17 cellular contexts compared by ENCODE assay signal in genomic region chr2:67876176-67876575, GRCh38.
"Had no signal": no experiment of that assay in that cellular context is flagged by ENCODE, and none has a peak within 500 bp of the region (broad histone marks: within the 10 kb centered on the region; RNA-seq: fewer than 3 reads in every experiment).

No MANE protein-coding gene starts in this region.

- H3K4me1 Mint-ChIP-seq: activated CD4-positive, alpha-beta memory T cell treated with anti-CD3 and anti-CD28 coated beads, Interleukin-2, amount 10 ng/mL, durations not matched to agents 7 days and 5 days; activated CD4-positive, alpha-beta T cell treated with anti-CD3 and anti-CD28 coated beads for 36 hours; activated naive CD8-positive, alpha-beta T cell treated with anti-CD3 and anti-CD28 coated beads for 36 hours; stimulated activated effector memory CD8-positive, alpha-beta T cell treated with anti-CD3 and anti-CD28 coated beads, Interleukin-12 subunit alpha, Interleukin-12 subunit beta, amount 100 ng/mL, for 72 hours had no signal

- H3K36me3 Mint-ChIP-seq: activated naive CD8-positive, alpha-beta T cell treated with anti-CD3 and anti-CD28 coated beads for 36 hours; stimulated activated effector memory CD8-positive, alpha-beta T cell treated with anti-CD3 and anti-CD28 coated beads, Interleukin-12 subunit alpha, Interleukin-12 subunit beta, amount 100 ng/mL, for 72 hours had no signal

- H3K27ac Mint-ChIP-seq: activated CD4-positive, alpha-beta memory T cell treated with anti-CD3 and anti-CD28 coated beads, Interleukin-2, amount 10 ng/mL, durations not matched to agents 7 days and 5 days; activated CD4-positive, alpha-beta T cell treated with anti-CD3 and anti-CD28 coated beads for 36 hours; activated naive CD8-positive, alpha-beta T cell treated with anti-CD3 and anti-CD28 coated beads for 36 hours; activated T-cell treated with anti-CD3 and anti-CD28 coated beads, Interleukin-2, amount 50 U/mL, for 72 hours; stimulated activated effector memory CD8-positive, alpha-beta T cell treated with anti-CD3 and anti-CD28 coated beads, Interleukin-12 subunit alpha, Interleukin-12 subunit beta, amount 100 ng/mL, for 72 hours had no signal

- H3K27me3 ChIP-seq: breast epithelium, tibial nerve, vagina had no signal

- H3K4me3 ChIP-seq: breast epithelium, dorsolateral prefrontal cortex, heart left ventricle, tibial nerve, vagina had no signal

- ATAC-seq: activated CD4-positive, alpha-beta T cell treated with anti-CD3 and anti-CD28 coated beads for 36 hours; activated T-cell treated with anti-CD3 and anti-CD28 coated beads, Interleukin-2, amount 50 U/mL, for 72 hours; esophagus mucosa; heart left ventricle; stimulated activated effector memory CD8-positive, alpha-beta T cell treated with anti-CD3 and anti-CD28 coated beads, Interleukin-12 subunit alpha, Interleukin-12 subunit beta, amount 100 ng/mL, for 72 hours had no signal

- H3K36me3 ChIP-seq: breast epithelium, heart left ventricle, tibial nerve, vagina, WERI-Rb-1 had no signal

- H3K9me3 Mint-ChIP-seq: activated CD4-positive, alpha-beta memory T cell treated with anti-CD3 and anti-CD28 coated beads, Interleukin-2, amount 10 ng/mL, durations not matched to agents 7 days and 5 days; activated naive CD8-positive, alpha-beta T cell treated with anti-CD3 and anti-CD28 coated beads for 36 hours; activated T-cell treated with anti-CD3 and anti-CD28 coated beads, Interleukin-2, amount 50 U/mL, for 72 hours; stimulated activated effector memory CD8-positive, alpha-beta T cell treated with anti-CD3 and anti-CD28 coated beads, Interleukin-12 subunit alpha, Interleukin-12 subunit beta, amount 100 ng/mL, for 72 hours had no signal

- H3K27ac ChIP-seq: breast epithelium, dorsolateral prefrontal cortex, heart left ventricle, tibial nerve, vagina, WERI-Rb-1 had no signal

- H3K4me3 Mint-ChIP-seq: activated CD4-positive, alpha-beta memory T cell treated with anti-CD3 and anti-CD28 coated beads, Interleukin-2, amount 10 ng/mL, durations not matched to agents 7 days and 5 days; activated CD4-positive, alpha-beta T cell treated with anti-CD3 and anti-CD28 coated beads for 36 hours; activated naive CD8-positive, alpha-beta T cell treated with anti-CD3 and anti-CD28 coated beads for 36 hours; activated T-cell treated with anti-CD3 and anti-CD28 coated beads, Interleukin-2, amount 50 U/mL, for 72 hours; stimulated activated effector memory CD8-positive, alpha-beta T cell treated with anti-CD3 and anti-CD28 coated beads, Interleukin-12 subunit alpha, Interleukin-12 subunit beta, amount 100 ng/mL, for 72 hours had no signal

- H3K4me1 ChIP-seq: breast epithelium, heart left ventricle had no signal

- DNase-seq: activated CD4-positive, alpha-beta memory T cell treated with anti-CD3 and anti-CD28 coated beads, Interleukin-2, amount 10 ng/mL, durations not matched to agents 7 days and 5 days; activated CD4-positive, alpha-beta T cell treated with anti-CD3 and anti-CD28 coated beads for 36 hours; activated gamma-delta T cell treated with Interleukin-2 at 50 U/mL for 16 hours; activated naive CD8-positive, alpha-beta T cell treated with anti-CD3 and anti-CD28 coated beads for 36 hours; activated T-cell treated with anti-CD3 and anti-CD28 coated beads, Interleukin-2, amount 50 U/mL, for 72 hours; dorsolateral prefrontal cortex; foreskin melanocyte; heart left ventricle; kidney; midbrain; small intestine; WERI-Rb-1 had no signal

- H3K9me3 ChIP-seq: breast epithelium, tibial nerve, vagina had no signal
